Comparison of ENCODE assay signal across 8 cellular contexts in genomic region chr7:32691923-32692815, GRCh38.
DNase-seq lines count a peak whose midpoint lies in the region; ATAC-seq and TF ChIP-seq lines count a peak whose summit lies in the region.
"Not testable (repeated sequence)": the region's sequence is repeated elsewhere in the genome, so short reads cannot be mapped to it uniquely, and the experiment has no call there.

No MANE protein-coding gene starts in this region.

- peaks cover 15% of the 10 kb centered on the region for H3K36me3 Mint-ChIP-seq in osteocyte (ENCODE audit: unreplicated experiment)

- peaks cover 10% of the 10 kb centered on the region for H3K9me3 ChIP-seq in adipocyte (ENCODE audit: control insufficient read depth, low read length)

- not testable (repeated sequence) for H3K9ac ChIP-seq in adipocyte (ENCODE audit: low read length)

- intact Hi-C loops in Right ventricle myocardium inferior (cut with DNase I) = not testable (repeated sequence)

- not testable (repeated sequence) for H3K4me1 Mint-ChIP-seq in osteocyte (ENCODE audit: unreplicated experiment)

- not testable (repeated sequence) for H3K36me3 ChIP-seq in adipocyte (ENCODE audit: control insufficient read depth, insufficient read depth, low read length, severe bottlenecking)

- H3K4me3 ChIP-seq in adipocyte (ENCODE audit: low read length) = not testable (repeated sequence)

- not testable (repeated sequence) for H3K27ac Mint-ChIP-seq in osteocyte (ENCODE audit: unreplicated experiment)

- peaks cover 20% of the 10 kb centered on the region for H3K9me3 Mint-ChIP-seq in osteocyte (ENCODE audit: unreplicated experiment)

- H3K27me3 ChIP-seq in adipocyte (replicated peaks; ENCODE audit: control insufficient read depth, insufficient read depth, low read length) = not testable (repeated sequence)

- H3K27me3 Mint-ChIP-seq in osteocyte (ENCODE audit: unreplicated experiment) = not testable (repeated sequence)

- TF ChIP-seq CTCF in osteocyte (IDR thresholded peaks at IDR 0.05) = peak; percentile 51

- not testable (repeated sequence) for H3K4me3 Mint-ChIP-seq in osteocyte (ENCODE audit: unreplicated experiment)

- in situ Hi-C loops in ACHN (cut with HindIII; ENCODE audit: low pct_ligation_motif_present, low pct_unique_long_range_greater_than_20kb, low sequenced_read_pairs) = not testable (repeated sequence)

- DNase-seq in ACHN (peak; percentile 69), Kasumi-1 (lab: John Stamatoyannopoulos, UW) (peak; percentile 46 to 56), SHP77 (lab: John Stamatoyannopoulos, UW) (peak; percentile 30 to 31), adipocyte (ENCODE audit: low read depth) (peak; percentile 56), Right ventricle myocardium inferior (ENCODE audit: missing footprints) (peak; percentile 68)
- not testable (repeated sequence) for DNase-seq in osteocyte (ENCODE audit: extremely low spot score, unreplicated experiment)

- not testable (repeated sequence) for H3K4me1 ChIP-seq in adipocyte (ENCODE audit: control insufficient read depth, insufficient read depth, low read length)

- ATAC-seq in GM18520 (IDR thresholded peaks at IDR 0.05; ENCODE audit: unreplicated experiment) (peak; percentile 62), HG02588 (IDR thresholded peaks at IDR 0.05; ENCODE audit: unreplicated experiment) (peak; percentile 76), Right ventricle myocardium inferior (peak; percentile 79)
